Comparison of ENCODE assay signal across 16 cellular contexts in the genomic region with DNA sequence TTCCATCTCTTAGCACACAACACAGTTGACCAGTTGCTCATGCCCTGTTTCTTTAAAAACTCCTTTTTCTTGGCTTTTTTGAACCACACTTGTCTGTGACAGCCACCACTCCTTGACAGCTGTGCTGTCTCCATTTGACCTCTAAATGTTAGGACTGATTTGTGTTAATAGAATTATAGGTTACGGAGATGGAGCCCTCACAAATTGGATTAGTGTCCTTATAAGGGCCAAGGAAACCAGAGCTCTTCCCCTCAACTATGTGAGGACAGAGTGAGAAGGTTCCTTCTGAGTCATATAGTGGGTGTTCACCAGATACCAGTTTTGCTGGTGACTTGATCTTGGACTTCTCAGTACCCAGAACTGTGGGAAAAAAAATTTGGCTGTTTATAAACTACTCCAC.
A peak's percentile ranks its signal among the peaks of the same experiment; 100 is the strongest.
DNase-seq lines count a peak whose midpoint lies in the region; ATAC-seq and TF ChIP-seq lines count a peak whose summit lies in the region.
"Had no signal": no experiment of that assay in that cellular context is flagged by ENCODE, and none has a peak within 500 bp of the region (broad histone marks: within the 10 kb centered on the region; RNA-seq: fewer than 3 reads in every experiment).

No MANE protein-coding gene starts in this region.

- no peaks in the 10 kb centered on the region for H3K4me1 ChIP-seq in OCI-LY3 (ENCODE audit: low read length)
- no peaks in the 10 kb centered on the region for H3K4me1 ChIP-seq in mucosa of descending colon (ENCODE audit: low read depth)
- H3K4me1 ChIP-seq: BLaER1 treated with 17β-estradiol and CSF1 and Interleukin-3, amounts not matched to agents 10 nM and 100 nM had no signal

- intact Hi-C loops in mucosa of descending colon (cut with DNase I, micrococcal nuclease), result no loop called here

- H3K27ac ChIP-seq in OCI-LY3 (ENCODE audit: low read length), result no peak overlapping the region
- H3K27ac ChIP-seq: BLaER1 treated with 17β-estradiol and CSF1 and Interleukin-3, amounts not matched to agents 10 nM and 100 nM had no signal

- H3K36me3 ChIP-seq in OCI-LY3 (replicated peaks; ENCODE audit: low read depth, low read length), result no peaks in the 10 kb centered on the region
- no peaks in the 10 kb centered on the region for H3K36me3 ChIP-seq in mucosa of descending colon (ENCODE audit: low read depth)
- H3K36me3 ChIP-seq: BLaER1 treated with 17β-estradiol and CSF1 and Interleukin-3, amounts not matched to agents 10 nM and 100 nM had no signal

- H4K20me1 ChIP-seq in OCI-LY3 (ENCODE audit: insufficient read depth, low read length), result no peaks in the 10 kb centered on the region
- H4K20me1 ChIP-seq: BLaER1 treated with 17β-estradiol and CSF1 and Interleukin-3, amounts not matched to agents 10 nM and 100 nM had no signal

- no peak overlapping the region for H3K9ac ChIP-seq in OCI-LY3 (ENCODE audit: low read length)
- H3K9ac ChIP-seq: BLaER1 treated with 17β-estradiol and CSF1 and Interleukin-3, amounts not matched to agents 10 nM and 100 nM had no signal

- H3K4me2 ChIP-seq in OCI-LY3 (ENCODE audit: low read length), result no peak overlapping the region
- H3K4me2 ChIP-seq: BLaER1 treated with 17β-estradiol and CSF1 and Interleukin-3, amounts not matched to agents 10 nM and 100 nM had no signal

- H3K9me3 ChIP-seq in OCI-LY3 (ENCODE audit: insufficient read depth, low read length) (no peaks in the 10 kb centered on the region), mucosa of descending colon (no peaks in the 10 kb centered on the region)
- H3K9me3 ChIP-seq: BLaER1 treated with 17β-estradiol and CSF1 and Interleukin-3, amounts not matched to agents 10 nM and 100 nM had no signal

- TF ChIP-seq CTCF in OCI-LY3 (IDR thresholded peaks at IDR 0.05; ENCODE audit: low read depth, low read length) (no peak), epithelial cell of esophagus (IDR thresholded peaks at IDR 0.05; ENCODE audit: insufficient read depth, low read depth, low read length, missing control alignments) (no peak), mucosa of descending colon (IDR thresholded peaks at IDR 0.05) (no peak)

- 0 out of 2 replicates have a peak overlapping the region, but pooled peaks have one; percentile 29 for H2AFZ ChIP-seq in OCI-LY3 (ENCODE audit: low read depth, low read length)

- no peak overlapping the region for H3K4me3 ChIP-seq in OCI-LY3 (ENCODE audit: low read length)
- no peak overlapping the region for H3K4me3 ChIP-seq in epithelial cell of esophagus (ENCODE audit: low read length)
- no peak overlapping the region for H3K4me3 ChIP-seq in mucosa of descending colon
- H3K4me3 ChIP-seq: BLaER1 treated with 17β-estradiol and CSF1 and Interleukin-3, amounts not matched to agents 10 nM and 100 nM had no signal

- H3K79me2 ChIP-seq in OCI-LY3 (ENCODE audit: low read length), result no peaks in the 10 kb centered on the region

- no peak for ATAC-seq in mucosa of descending colon
- no peak for ATAC-seq in GM21526 (IDR thresholded peaks at IDR 0.05; ENCODE audit: low FRiP score, unreplicated experiment)
- ATAC-seq: CD8-positive, alpha-beta T cell; HCT116; HepG2 had no signal

- peak; percentile 31 for DNase-seq in LHCN-M2 (ENCODE audit: low read depth)
- peak; percentile 36 for DNase-seq in epithelial cell of esophagus (ENCODE audit: low read depth)
- DNase-seq in NCI-H2107 treated with DMSO at 0.1 percent for 48 hours (lab: John Stamatoyannopoulos, UW; ENCODE audit: unreplicated experiment), result no peak
- no peak for DNase-seq in mucosa of descending colon
- DNase-seq: Calu3; CD8-positive, alpha-beta T cell; DMS79 treated with DMSO at 0.1 percent for 48 hours; GF-D8; GOT3; H7; HFFc6 had no signal

- H3K27me3 ChIP-seq in OCI-LY3 (ENCODE audit: low read depth, low read length), result no peaks in the 10 kb centered on the region
- H3K27me3 ChIP-seq: BLaER1 treated with 17β-estradiol and CSF1 and Interleukin-3, amounts not matched to agents 10 nM and 100 nM had no signal

Comparison
In these comparisons a context has a peak if more than half of its experiments do, and no peak if none do; other contexts are left out.
1. DNase-seq: peak in LHCN-M2 (single experiment) and epithelial cell of esophagus (single experiment); none in NCI-H2107 treated with DMSO at 0.1 percent for 48 hours (single experiment) and mucosa of descending colon (0 of 3).